5 cellular contexts compared by ENCODE assay signal in the genomic region with DNA sequence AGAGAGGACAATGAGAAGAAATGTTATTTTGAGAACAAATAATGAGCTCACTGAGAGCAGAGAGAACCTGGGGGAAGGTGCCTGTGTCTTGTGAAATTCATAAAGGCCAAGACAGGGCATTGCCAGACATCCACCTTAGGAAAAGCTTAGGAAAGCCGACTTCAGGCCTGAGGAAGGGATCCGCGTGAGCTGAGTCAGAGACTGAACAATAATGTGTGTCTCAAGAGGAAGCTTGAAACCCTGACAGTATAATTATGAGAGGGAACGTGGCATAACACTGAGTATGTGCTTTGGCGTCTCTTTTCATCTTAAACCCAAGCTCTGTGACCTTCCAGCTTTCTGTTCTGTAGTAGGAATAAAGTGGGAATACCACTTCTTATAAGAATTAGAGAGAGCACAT.
"Had no signal": no experiment of that assay in that cellular context is flagged by ENCODE, and none has a peak within 500 bp of the region (broad histone marks: within the 10 kb centered on the region; RNA-seq: fewer than 3 reads in every experiment).

No MANE protein-coding gene starts in this region.

- H3K4me3 Mint-ChIP-seq: IgD-negative memory B cell had no signal

- H3K4me3 ChIP-seq: K562 had no signal

- H3K27ac ChIP-seq: HL-60 had no signal

- H3K27me3 Mint-ChIP-seq: IgD-negative memory B cell had no signal

- ATAC-seq: HepG2, K562 had no signal

- H3K27ac Mint-ChIP-seq: IgD-negative memory B cell had no signal

- H3K4me1 Mint-ChIP-seq: IgD-negative memory B cell had no signal

- DNase-seq: IMR-90 had no signal
